Comparison of ENCODE assay signal across 21 cellular contexts in the genomic region with DNA sequence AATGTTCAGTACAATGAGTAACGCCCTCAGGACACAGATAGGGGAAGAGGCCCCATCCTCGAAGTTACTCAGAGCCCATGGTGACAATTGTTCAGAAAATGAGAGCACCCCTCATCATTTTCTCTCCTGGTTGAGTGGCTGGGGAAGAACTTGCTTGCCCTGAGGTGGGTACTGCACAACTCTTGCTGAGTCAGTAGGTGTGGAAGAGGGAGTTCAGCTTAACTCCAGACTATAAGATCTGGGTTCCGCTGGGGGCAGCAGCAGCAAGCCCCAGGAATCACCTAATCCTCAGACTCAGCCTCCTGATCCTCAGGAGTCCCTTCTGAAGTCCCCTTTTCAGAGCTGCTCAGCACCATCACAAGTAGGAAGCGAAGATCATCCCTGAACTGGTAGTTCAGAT.
DNase-seq lines count a peak whose midpoint lies in the region; ATAC-seq and TF ChIP-seq lines count a peak whose summit lies in the region.
"Had no signal": no experiment of that assay in that cellular context is flagged by ENCODE, and none has a peak within 500 bp of the region (broad histone marks: within the 10 kb centered on the region; RNA-seq: fewer than 3 reads in every experiment).

No MANE protein-coding gene starts in this region.

- no peak for TF ChIP-seq POLR2A in upper lobe of left lung (IDR thresholded peaks at IDR 0.05)

- no peak overlapping the region for H3K27ac ChIP-seq in upper lobe of left lung
- H3K27ac ChIP-seq: BLaER1 had no signal

- H3K4me1 Mint-ChIP-seq in endothelial cell (ENCODE audit: unreplicated experiment): peaks cover 23% of the 10 kb centered on the region
- peaks cover 15% of the 10 kb centered on the region for H3K4me1 Mint-ChIP-seq in type B pancreatic cell (ENCODE audit: unreplicated experiment)
- no peaks in the 10 kb centered on the region for H3K4me1 Mint-ChIP-seq in T-helper 2 cell treated with Interferon-gamma antibody and Interleukin-4, amounts not matched to agents 5 μg/mL and 100 μg/mL, for 36 hours (ENCODE audit: low read depth)
- H3K4me1 Mint-ChIP-seq: CD4-positive, CD25-positive, alpha-beta regulatory T cell had no signal

- H3K9me3 Mint-ChIP-seq in endothelial cell (ENCODE audit: unreplicated experiment) (no peaks in the 10 kb centered on the region), type B pancreatic cell (no peaks in the 10 kb centered on the region)
- no peaks in the 10 kb centered on the region for H3K9me3 Mint-ChIP-seq in T-helper 2 cell treated with Interferon-gamma antibody and Interleukin-4, amounts not matched to agents 5 μg/mL and 100 μg/mL, for 36 hours

- no peak overlapping the region for H3K4me3 ChIP-seq in upper lobe of left lung
- H3K4me3 ChIP-seq: BLaER1, MG63 had no signal

- H3K4me3 Mint-ChIP-seq in endothelial cell (ENCODE audit: unreplicated experiment) (no peak overlapping the region), type B pancreatic cell (no peak overlapping the region)
- no peak overlapping the region for H3K4me3 Mint-ChIP-seq in T-helper 2 cell treated with Interferon-gamma antibody and Interleukin-4, amounts not matched to agents 5 μg/mL and 100 μg/mL, for 36 hours
- H3K4me3 Mint-ChIP-seq: CD4-positive, CD25-positive, alpha-beta regulatory T cell had no signal

- H3K9me3 ChIP-seq in upper lobe of left lung: no peaks in the 10 kb centered on the region
- H3K9me3 ChIP-seq: MG63, SK-N-SH had no signal

- no peaks in the 10 kb centered on the region for H3K36me3 ChIP-seq in upper lobe of left lung
- H3K36me3 ChIP-seq: BLaER1 had no signal

- peaks cover 0 to 6% (median 0%) of the 10 kb centered on the region in 4 donors for H3K4me1 ChIP-seq in upper lobe of left lung

- DNase-seq in ELR (ENCODE audit: low read depth): peak; percentile 0
- DNase-seq in RPMI8226: peak; percentile 43
- no peak for DNase-seq in endothelial cell (ENCODE audit: low spot score)
- DNase-seq in type B pancreatic cell (ENCODE audit: extremely low spot score, unreplicated experiment): no peak
- DNase-seq in upper lobe of left lung: no peak
- DNase-seq in T-helper 2 cell treated with Interferon-gamma antibody and Interleukin-4, amounts not matched to agents 5 μg/mL and 100 μg/mL, for 36 hours (ENCODE audit: low spot score): no peak
- DNase-seq: CD4-positive, CD25-positive, alpha-beta regulatory T cell; GDM1; Kasumi-1; MG63; NCI-H1105 treated with DMSO at 0.1 percent for 48 hours; NCI-H146; NCI-H1930; NCI-H2107; NCI-H524 treated with DMSO at 0.1 percent for 48 hours; NCI-H774; SK-N-SH; SW 1271 had no signal

- H3K27ac Mint-ChIP-seq in endothelial cell (ENCODE audit: unreplicated experiment): peak overlapping the region; percentile 48
- peak overlapping the region; percentile 22 for H3K27ac Mint-ChIP-seq in type B pancreatic cell
- H3K27ac Mint-ChIP-seq in T-helper 2 cell treated with Interferon-gamma antibody and Interleukin-4, amounts not matched to agents 5 μg/mL and 100 μg/mL, for 36 hours: no peak overlapping the region
- H3K27ac Mint-ChIP-seq: CD4-positive, CD25-positive, alpha-beta regulatory T cell had no signal

- TF ChIP-seq CTCF in endothelial cell (IDR thresholded peaks at IDR 0.05; ENCODE audit: unreplicated experiment) (no peak), type B pancreatic cell (conservative IDR thresholded peaks at IDR 0.05) (no peak), upper lobe of left lung (IDR thresholded peaks at IDR 0.05) (no peak)

- WGBS in upper lobe of left lung, 2 donors: 61 to 76% methylated on average over 4 of the region's 4 CpGs

- H3K27me3 Mint-ChIP-seq in endothelial cell (ENCODE audit: unreplicated experiment) (peaks cover 10% of the 10 kb centered on the region), type B pancreatic cell (no peaks in the 10 kb centered on the region)
- H3K27me3 Mint-ChIP-seq in T-helper 2 cell treated with Interferon-gamma antibody and Interleukin-4, amounts not matched to agents 5 μg/mL and 100 μg/mL, for 36 hours (ENCODE audit: low read depth): no peaks in the 10 kb centered on the region
- H3K27me3 Mint-ChIP-seq: CD4-positive, CD25-positive, alpha-beta regulatory T cell had no signal

- H3K36me3 Mint-ChIP-seq in endothelial cell (ENCODE audit: low read depth, unreplicated experiment) (no peaks in the 10 kb centered on the region), type B pancreatic cell (peaks cover 5% of the 10 kb centered on the region)
- no peaks in the 10 kb centered on the region for H3K36me3 Mint-ChIP-seq in T-helper 2 cell treated with Interferon-gamma antibody and Interleukin-4, amounts not matched to agents 5 μg/mL and 100 μg/mL, for 36 hours (ENCODE audit: low read depth)
- H3K36me3 Mint-ChIP-seq: CD4-positive, CD25-positive, alpha-beta regulatory T cell had no signal

- ATAC-seq in upper lobe of left lung (ENCODE audit: low FRiP score in 2 of 2) (no peak), GM21447 (IDR thresholded peaks at IDR 0.05; ENCODE audit: unreplicated experiment) (no peak)
- ATAC-seq: Panc1 had no signal

- H3K27me3 ChIP-seq in upper lobe of left lung: no peaks in the 10 kb centered on the region
- H3K27me3 ChIP-seq: BLaER1, MG63 had no signal

- no peak for TF ChIP-seq EP300 in upper lobe of left lung (IDR thresholded peaks at IDR 0.05)

Comparison
In these comparisons a context has a peak if more than half of its experiments do, and no peak if none do; other contexts are left out.
1. DNase-seq: peak in ELR (single experiment) and RPMI8226 (single experiment); none in endothelial cell (single experiment), type B pancreatic cell (single experiment), upper lobe of left lung (0 of 2) and T-helper 2 cell treated with Interferon-gamma antibody and Interleukin-4, amounts not matched to agents 5 μg/mL and 100 μg/mL, for 36 hours (single experiment).